ENCODE assay signal across 1 cellular context in the genomic region with DNA sequence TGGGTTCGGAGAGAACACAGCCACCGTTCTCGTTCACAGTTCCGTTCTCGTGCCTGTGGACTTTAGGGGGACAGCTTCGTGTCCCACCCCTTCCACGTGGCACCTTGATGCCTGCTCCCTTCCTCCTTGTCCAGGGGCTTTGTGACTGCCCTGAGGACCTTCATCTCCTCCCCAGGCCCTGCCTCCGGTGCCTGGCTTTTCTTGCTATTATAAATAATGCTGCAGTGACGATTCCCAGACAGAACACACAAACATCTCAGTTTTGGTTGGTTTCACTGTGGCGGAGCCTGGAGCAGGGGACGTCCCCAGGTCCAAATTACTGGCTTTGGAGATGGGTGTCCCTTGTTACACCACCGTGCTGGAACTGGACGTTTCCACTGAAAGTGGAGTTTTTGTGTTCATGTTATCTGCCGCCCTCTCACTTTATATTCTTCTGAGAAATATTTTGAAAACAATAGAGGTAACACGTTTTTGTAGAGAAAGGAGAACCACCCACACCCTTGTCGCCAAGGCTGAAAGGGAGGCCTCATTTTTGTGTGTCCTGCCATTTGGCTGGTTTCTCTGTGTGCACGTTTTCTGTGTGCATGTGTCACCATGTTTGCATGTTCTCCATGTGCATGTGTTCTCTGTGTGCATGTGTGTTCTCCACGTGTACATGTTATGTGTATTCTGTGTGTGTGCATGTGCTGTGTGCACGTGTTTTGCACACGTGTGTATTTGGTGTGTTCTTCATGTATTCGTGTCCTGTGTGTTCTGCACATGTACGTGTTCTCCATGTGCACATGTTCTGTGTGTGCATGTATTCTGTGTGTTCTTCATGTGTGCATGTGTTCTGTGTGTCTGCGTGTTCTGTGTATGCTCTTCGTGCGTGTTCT.
TF ChIP-seq lines count a peak whose summit lies in the region.

No MANE protein-coding gene starts in this region.

TF ChIP-seq in IMR-90, 13 proteins besides CTCF, POLR2A, EP300 and RAD21 (continued from another document):
- no peak for TF ChIP-seq RCOR1 (IDR thresholded peaks at IDR 0.05; ENCODE audit: insufficient replicate concordance, low read length)
